ENCODE assay signal across 24 cellular contexts in the genomic region with DNA sequence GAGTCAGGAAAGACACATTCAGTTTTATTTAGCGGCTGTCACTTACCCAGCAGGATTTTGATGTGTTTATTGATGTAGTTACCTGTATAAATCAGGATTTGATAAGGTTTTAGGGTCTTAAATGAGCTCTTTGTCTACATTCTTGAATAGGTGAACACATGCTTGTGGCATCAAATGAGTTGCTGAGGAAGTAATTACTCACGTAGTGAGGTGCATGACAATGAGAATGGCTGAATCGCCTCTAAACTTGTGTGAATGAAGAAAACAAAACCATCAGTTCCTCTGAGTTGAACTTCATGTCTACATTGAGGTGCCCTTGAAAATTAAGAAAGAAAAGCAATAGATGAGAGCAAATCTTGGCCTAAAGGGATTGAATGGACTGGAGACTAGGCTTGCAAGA.
"Had no signal": no experiment of that assay in that cellular context is flagged by ENCODE, and none has a peak within 500 bp of the region (broad histone marks: within the 10 kb centered on the region; RNA-seq: fewer than 3 reads in every experiment).

No MANE protein-coding gene starts in this region.

- H3K4me1 ChIP-seq: breast epithelium, pancreas, prostate gland, thyroid gland, upper lobe of left lung, vagina had no signal

- H3K27me3 ChIP-seq: breast epithelium, pancreas, thyroid gland, upper lobe of left lung, vagina had no signal

- H3K27me3 Mint-ChIP-seq: activated naive CD8-positive, alpha-beta T cell treated with anti-CD3 and anti-CD28 coated beads, Interleukin-2, amount 50 U/mL, for 24 hours; stimulated activated naive CD8-positive, alpha-beta T cell treated with anti-CD3 and anti-CD28 coated beads, Interleukin-15, Interleukin-2, amounts not matched to agents 100 ng/mL and 50 ng/mL, for 24 hours had no signal

- H3K27ac Mint-ChIP-seq: activated naive CD8-positive, alpha-beta T cell treated with anti-CD3 and anti-CD28 coated beads, Interleukin-2, amount 50 U/mL, for 24 hours; mesothelial cell of epicardium; stimulated activated naive CD8-positive, alpha-beta T cell treated with anti-CD3 and anti-CD28 coated beads, Interleukin-15, Interleukin-2, amounts not matched to agents 100 ng/mL and 50 ng/mL, for 24 hours had no signal

- H3K4me1 Mint-ChIP-seq: neural crest cell had no signal

- H3K9me3 Mint-ChIP-seq: activated naive CD8-positive, alpha-beta T cell treated with anti-CD3 and anti-CD28 coated beads, Interleukin-2, amount 50 U/mL, for 24 hours; neural crest cell; stimulated activated naive CD8-positive, alpha-beta T cell treated with anti-CD3 and anti-CD28 coated beads, Interleukin-15, Interleukin-2, amounts not matched to agents 100 ng/mL and 50 ng/mL, for 24 hours had no signal

- H3K36me3 ChIP-seq: breast epithelium, pancreas, prostate gland, thyroid gland, upper lobe of left lung, vagina had no signal

- H3K4me3 Mint-ChIP-seq: activated naive CD8-positive, alpha-beta T cell treated with anti-CD3 and anti-CD28 coated beads, Interleukin-2, amount 50 U/mL, for 24 hours; mesothelial cell of epicardium; naive B cell; neural crest cell; stimulated activated naive CD8-positive, alpha-beta T cell treated with anti-CD3 and anti-CD28 coated beads, Interleukin-15, Interleukin-2, amounts not matched to agents 100 ng/mL and 50 ng/mL, for 24 hours had no signal

- H3K4me3 ChIP-seq: breast epithelium, pancreas, prostate gland, skin epidermis, thyroid gland, upper lobe of left lung, vagina had no signal

- ATAC-seq: activated naive CD8-positive, alpha-beta T cell treated with anti-CD3 and anti-CD28 coated beads, Interleukin-2, amount 50 U/mL, for 24 hours; pancreas; sciatic nerve had no signal

- H3K27ac ChIP-seq: breast epithelium, pancreas, prostate gland, skin epidermis, thyroid gland, upper lobe of left lung, vagina, VCaP had no signal

- H3K36me3 Mint-ChIP-seq: mesothelial cell of epicardium had no signal

- DNase-seq: activated CD4-positive, alpha-beta T cell treated with anti-CD3 and anti-CD28 coated beads, Interleukin-2, amount 50 U/mL, for 4 hours; activated CD4-positive, CD25-positive, alpha-beta regulatory T cell treated with anti-CD3 and anti-CD28 coated beads, Interleukin-2, amount 50 U/mL, for 72 hours; activated naive CD8-positive, alpha-beta T cell treated with anti-CD3 and anti-CD28 coated beads, Interleukin-2, amount 50 U/mL, for 24 hours; central memory CD4-positive, alpha-beta T cell; head of caudate nucleus; hippocampal formation; naive B cell; nucleus accumbens; pancreas; retina; stimulated activated CD4-positive, alpha-beta T cell treated with anti-CD3 and anti-CD28 coated beads, Interleukin-12 subunit alpha, Interleukin-12 subunit beta, amount 100 ng/mL, for 4 hours; stimulated activated CD4-positive, alpha-beta T cell treated with anti-CD3 and anti-CD28 coated beads, Interleukin-4, amount 100 ng/mL, for 1 hour; T-helper 9 cell; thyroid gland; upper lobe of left lung had no signal

- H3K9me3 ChIP-seq: breast epithelium, pancreas, prostate gland, thyroid gland, upper lobe of left lung, vagina had no signal
